ENCODE assay signal across 8 cellular contexts in genomic region chr9:21995652-21996275, GRCh38. TPM values are rescaled to one million over a fixed set of nuclear protein-coding genes. Genes with fewer than 3 reads are reported as not detected.
DNase-seq lines count a peak whose midpoint lies in the region; ATAC-seq and TF ChIP-seq lines count a peak whose summit lies in the region.

No MANE protein-coding gene starts in this region.

- H3K36me3 ChIP-seq in GM23248 (ENCODE audit: low read depth): no peaks in the 10 kb centered on the region
- 0 out of 2 replicates have a peak, but pooled peaks cover 19% of the 10 kb centered on the region for H3K36me3 ChIP-seq in OCI-LY1 (ENCODE audit: insufficient read depth, low read length)

- H3K4me1 ChIP-seq in GM23248 (ENCODE audit: insufficient read depth) (peaks cover 23% of the 10 kb centered on the region), OCI-LY1 (ENCODE audit: insufficient read depth, low read length, severe bottlenecking) (peaks cover 24% of the 10 kb centered on the region)

- H3K27ac ChIP-seq in GM23248 (peak overlapping the region; percentile 85), OCI-LY1 (ENCODE audit: low read depth, low read length, poor library complexity, severe bottlenecking) (peak overlapping the region; percentile 98)

- intact Hi-C loops in left colon (cut with DNase I, micrococcal nuclease): no loop called here

- no peaks in the 10 kb centered on the region for H3K27me3 ChIP-seq in GM23248 (replicated peaks; ENCODE audit: insufficient read depth)
- H3K27me3 ChIP-seq in OCI-LY1 (ENCODE audit: insufficient read depth, low read length): no peaks in the 10 kb centered on the region

- peaks cover 34% of the 10 kb centered on the region for H3K79me2 ChIP-seq in GM23248 (ENCODE audit: insufficient read depth)
- H3K79me2 ChIP-seq in OCI-LY1 (ENCODE audit: insufficient read depth, low read length): peaks cover 42% of the 10 kb centered on the region

- in situ Hi-C loops in GM23248 (cut with MboI): no loop called here

- ATAC-seq in left colon (peak; percentile 64), GM18868 (IDR thresholded peaks at IDR 0.05; ENCODE audit: unreplicated experiment) (no peak)
- peak; percentile 12 for ATAC-seq in stimulated activated naive CD8-positive, alpha-beta T cell treated with anti-CD3 and anti-CD28 coated beads, Interleukin-15, Interleukin-2, amounts not matched to agents 100 U/mL and 50 U/mL, for 24 hours

- H3K9me3 ChIP-seq in GM23248 (ENCODE audit: low read depth) (no peaks in the 10 kb centered on the region), OCI-LY1 (ENCODE audit: low read length) (no peaks in the 10 kb centered on the region)

- H3K9me2 ChIP-seq in GM23248 (ENCODE audit: insufficient read depth): no peaks in the 10 kb centered on the region
- no peaks in the 10 kb centered on the region for H3K9me2 ChIP-seq in OCI-LY1 (ENCODE audit: low read depth, low read length)

- peak; percentile 48 for TF ChIP-seq CTCF in OCI-LY1 (IDR thresholded peaks at IDR 0.05; ENCODE audit: low read length)
- TF ChIP-seq CTCF in chondrocyte (IDR thresholded peaks at IDR 0.05): peak; percentile 67

- H3K27me3 Mint-ChIP-seq in chondrocyte (ENCODE audit: low read depth): peaks cover under 1% of the 10 kb centered on the region

- no peaks in the 10 kb centered on the region for H3K36me3 Mint-ChIP-seq in chondrocyte (ENCODE audit: low read depth)

- H3F3A ChIP-seq in GM23248 (ENCODE audit: insufficient read depth) (no peaks in the 10 kb centered on the region), OCI-LY1 (ENCODE audit: insufficient read depth, low read length) (no peaks in the 10 kb centered on the region)

- H2AFZ ChIP-seq in GM23248 (peak overlapping the region; percentile 96), OCI-LY1 (ENCODE audit: low read length) (no peak overlapping the region)

- WGBS in GM23248 (ENCODE audit: low coverage in 1 of 2, low lambda C conversion rate in 2 of 2, missing lambda C conversion rate in 2 of 2), 2 experiments: 27 to 28% methylated on average over 47 to 51 of the region's 51 CpGs

- DNase-seq in GM03348 (ENCODE audit: low spot score): peak; percentile 68
- DNase-seq in GM23248: peak; percentile 84
- peak; percentile 92 for DNase-seq in chondrocyte (ENCODE audit: low spot score)
- DNase-seq in left colon: peak in 1 of 2 donors; percentile 63
- peak; percentile 27 for DNase-seq in stimulated activated naive CD8-positive, alpha-beta T cell treated with anti-CD3 and anti-CD28 coated beads, Interleukin-15, Interleukin-2, amounts not matched to agents 100 U/mL and 50 U/mL, for 24 hours
- DNase-seq in GM19240 (ENCODE audit: insufficient read length, low spot score): no peak

- H3K4me3 Mint-ChIP-seq in chondrocyte (ENCODE audit: unreplicated experiment): peak overlapping the region; percentile 97

- H3K4me3 ChIP-seq in GM23248 (peak overlapping the region; percentile 91), OCI-LY1 (ENCODE audit: low read depth, low read length, poor library complexity, severe bottlenecking) (peak overlapping the region; percentile 85)

- peak overlapping the region; percentile 98 for H3K27ac Mint-ChIP-seq in chondrocyte (ENCODE audit: unreplicated experiment)

- H3K9ac ChIP-seq in GM23248 (peak overlapping the region; percentile 91), OCI-LY1 (ENCODE audit: low read length) (peak overlapping the region; percentile 95)

- peaks cover 28% of the 10 kb centered on the region for H3K4me1 Mint-ChIP-seq in chondrocyte (ENCODE audit: low read depth)

- no peaks in the 10 kb centered on the region for H3K9me3 Mint-ChIP-seq in chondrocyte (ENCODE audit: low read depth)

- H4K20me1 ChIP-seq in GM23248 (ENCODE audit: insufficient read depth) (no peaks in the 10 kb centered on the region), OCI-LY1 (ENCODE audit: insufficient read depth, low read length) (no peaks in the 10 kb centered on the region)

- H3K4me2 ChIP-seq in GM23248 (ENCODE audit: unreplicated experiment): peak overlapping the region; percentile 82
- H3K4me2 ChIP-seq in OCI-LY1 (ENCODE audit: low read length): peak overlapping the region; percentile 80

RNA-seq across cellular contexts. Expression of gene CDKN2B-AS1, which starts 1.2 kb away (rescaled TPM):
- total RNA-seq in GM23248 (2014; rRNA removed; shearing (Covaris generic)): 1.3 and 4.1 TPM in 2 replicates
- polyA plus RNA-seq in GM23248 (2016; fragmentation: Nextera tagmentation; extraction: Ambion mirVana): 0.58 and 0.61 TPM in 2 replicates
- 3.2 to 7.5 TPM (median 3.5 TPM) in 3 replicates for total RNA-seq in chondrocyte
- 100 to 1,000 TPM; 108 to 124 TPM for total RNA-seq in left colon

RNA-seq across cellular contexts. Expression of gene CDKN2A, which starts 1.6 kb away (rescaled TPM):
- total RNA-seq in GM23248 (2014; rRNA removed; shearing (Covaris generic)): 18.1 and 27.3 TPM in 2 replicates
- 42.2 and 43.6 TPM in 2 replicates for polyA plus RNA-seq in GM23248 (2016; fragmentation: Nextera tagmentation; extraction: Ambion mirVana)
- total RNA-seq in chondrocyte (20.7 to 31.7 TPM (median 21.2 TPM) in 3 replicates), left colon (1 to 10 TPM in 1 of 2 donors, under 1 TPM in 1; 0.34 to 1.8 TPM)

RNA-seq across cellular contexts. Expression of gene CDKN2B, which starts 13.3 kb away (rescaled TPM):
- total RNA-seq in GM23248 (2014; rRNA removed; shearing (Covaris generic)): 5.3 and 10.6 TPM in 2 replicates
- polyA plus RNA-seq in GM23248 (2016; fragmentation: Nextera tagmentation; extraction: Ambion mirVana): 6.7 and 8.9 TPM in 2 replicates
- total RNA-seq in chondrocyte (247 to 252 TPM (median 247 TPM) in 3 replicates), left colon (100 to 1,000 TPM; 158 to 160 TPM)

Comparison
In these comparisons a context has a peak if more than half of its experiments do, and no peak if none do; other contexts are left out.
1. RNA of gene CDKN2B-AS1, which starts 1.2 kb away (total RNA-seq): 108 to 124 TPM in left colon; 1.3 to 4.1 TPM in GM23248 and 3.2 to 7.5 TPM in chondrocyte; every median in the first group is over 10 times any median in the second.
2. RNA of gene CDKN2B, which starts 13.3 kb away (total RNA-seq): 247 to 252 TPM in chondrocyte and 158 to 160 TPM in left colon; 5.3 to 10.6 TPM in GM23248; every median in the first group is over 10 times any median in the second.